Comparison of ENCODE assay signal across 8 cellular contexts in genomic region chr6:158605266-158605878, GRCh38. TPM values are rescaled to one million over a fixed set of nuclear protein-coding genes. Genes with fewer than 3 reads are reported as not detected.
DNase-seq lines count a peak whose midpoint lies in the region; ATAC-seq and TF ChIP-seq lines count a peak whose summit lies in the region.

No MANE protein-coding gene starts in this region.

- H3K27me3 Mint-ChIP-seq in Caco-2 (ENCODE audit: insufficient read depth, unreplicated experiment) = no peaks in the 10 kb centered on the region
- no peaks in the 10 kb centered on the region for H3K27me3 Mint-ChIP-seq in activated T-cell treated with anti-CD3 and anti-CD28 coated beads, Interleukin-2, amount 50 U/mL, for 24 hours
- H3K27me3 Mint-ChIP-seq in nephron (ENCODE audit: low read depth) = no peaks in the 10 kb centered on the region

- H3K36me3 ChIP-seq in Caco-2 (ENCODE audit: control insufficient read depth, insufficient read depth, low read length) (peaks cover 4% of the 10 kb centered on the region), OCI-LY1 (ENCODE audit: insufficient read depth, low read length) (peaks cover 33% of the 10 kb centered on the region)

- H3K27ac Mint-ChIP-seq in Caco-2 (ENCODE audit: unreplicated experiment) (peak overlapping the region; percentile 45), nephron (no peak overlapping the region)
- H3K27ac Mint-ChIP-seq in activated T-cell treated with anti-CD3 and anti-CD28 coated beads, Interleukin-2, amount 50 U/mL, for 24 hours = peak overlapping the region; percentile 75

- no peak overlapping the region for H2AFZ ChIP-seq in OCI-LY1 (ENCODE audit: low read length)

- TF ChIP-seq CTCF in Caco-2 (IDR thresholded peaks at IDR 0.05; ENCODE audit: insufficient read depth in 1 of 2, low read depth in 1 of 2, low read length in 1 of 2, severe bottlenecking in 1 of 2, unreplicated experiment in 1 of 2) = peak; percentile 53 to 69
- TF ChIP-seq CTCF in OCI-LY1 (IDR thresholded peaks at IDR 0.05; ENCODE audit: low read length) = peak; percentile 85
- peak; percentile 77 to 79 (median 79) for TF ChIP-seq CTCF in nephron (IDR thresholded peaks at IDR 0.05; ENCODE audit: unreplicated experiment in 3 of 3)

- H3K4me1 ChIP-seq in Caco-2 = peaks cover 6% of the 10 kb centered on the region
- H3K4me1 ChIP-seq in OCI-LY1 (ENCODE audit: insufficient read depth, low read length, severe bottlenecking) = no peaks in the 10 kb centered on the region

- no peak overlapping the region for H3K4me2 ChIP-seq in OCI-LY1 (ENCODE audit: low read length)

- CTCF ChIA-PET in Caco-2 (lab: Charles Lee) = interaction anchor here (0.6 to 1.6 kb wide), 7 partner anchors 39 to 397 kb away, joined by 3 to 10 read pairs (median 4); partner anchors contain the start of genes DYNLT1 and TMEM181

- H3K36me3 Mint-ChIP-seq in Caco-2 (ENCODE audit: insufficient read depth, unreplicated experiment) = peaks cover 60% of the 10 kb centered on the region
- peaks cover 95% of the 10 kb centered on the region for H3K36me3 Mint-ChIP-seq in activated T-cell treated with anti-CD3 and anti-CD28 coated beads, Interleukin-2, amount 50 U/mL, for 24 hours (ENCODE audit: low read depth)
- H3K36me3 Mint-ChIP-seq in nephron (ENCODE audit: low read depth) = peaks cover 32% of the 10 kb centered on the region

- H3K9ac ChIP-seq in OCI-LY1 (ENCODE audit: low read length) = no peak overlapping the region

- no peaks in the 10 kb centered on the region for H4K20me1 ChIP-seq in OCI-LY1 (ENCODE audit: insufficient read depth, low read length)

- H3K9me2 ChIP-seq in OCI-LY1 (ENCODE audit: low read depth, low read length) = no peaks in the 10 kb centered on the region

- no peaks in the 10 kb centered on the region for H3K9me3 Mint-ChIP-seq in Caco-2 (ENCODE audit: unreplicated experiment)
- no peaks in the 10 kb centered on the region for H3K9me3 Mint-ChIP-seq in activated T-cell treated with anti-CD3 and anti-CD28 coated beads, Interleukin-2, amount 50 U/mL, for 24 hours
- no peaks in the 10 kb centered on the region for H3K9me3 Mint-ChIP-seq in nephron

- intact Hi-C loops in Caco-2 (cut with micrococcal nuclease; ENCODE audit: unreplicated experiment) = loop anchor here (1.0 kb wide), 1 partner anchor 391 kb away; no protein-coding TSS in a partner anchor

- BruUV-seq in Caco-2 (replicated peaks; lab: Mats Ljungman, UMichigan) = no TSS peak

- peaks cover 17% of the 10 kb centered on the region for H3K4me1 Mint-ChIP-seq in Caco-2 (ENCODE audit: low read depth, unreplicated experiment)
- H3K4me1 Mint-ChIP-seq in activated T-cell treated with anti-CD3 and anti-CD28 coated beads, Interleukin-2, amount 50 U/mL, for 24 hours (ENCODE audit: low read depth) = peaks cover 1% of the 10 kb centered on the region
- H3K4me1 Mint-ChIP-seq in nephron = no peaks in the 10 kb centered on the region

- DNase-seq in Caco-2 (peak; percentile 69 to 75), HT-29 (ENCODE audit: low spot score) (peak; percentile 83), fibroblast of gingiva (ENCODE audit: low read depth) (peak; percentile 67), substantia nigra (lab: John Stamatoyannopoulos, UW) (peak in 36 of 49 donors; percentile 2 to 60 (median 34))
- peak; percentile 53 for DNase-seq in activated T-cell treated with anti-CD3 and anti-CD28 coated beads, Interleukin-2, amount 50 U/mL, for 24 hours

- H3K79me2 ChIP-seq in OCI-LY1 (ENCODE audit: insufficient read depth, low read length) = no peaks in the 10 kb centered on the region

- no peak for ATAC-seq in HG03378 (IDR thresholded peaks at IDR 0.05; ENCODE audit: unreplicated experiment)

- POLR2A ChIA-PET in Caco-2 (lab: Charles Lee) = interaction anchor here (0.6 kb wide), 1 partner anchor 528 kb away, joined by 12 read pairs; no protein-coding TSS in a partner anchor

- no peaks in the 10 kb centered on the region for H3K9me3 ChIP-seq in Caco-2
- H3K9me3 ChIP-seq in OCI-LY1 (ENCODE audit: low read length) = no peaks in the 10 kb centered on the region

- H3K4me3 ChIP-seq in Caco-2 (ENCODE audit: low read depth, low read length) (no peak overlapping the region), OCI-LY1 (ENCODE audit: low read depth, low read length, poor library complexity, severe bottlenecking) (no peak overlapping the region)

- H3K27ac ChIP-seq in OCI-LY1 (ENCODE audit: low read depth, low read length, poor library complexity, severe bottlenecking) (no peak overlapping the region), substantia nigra (ENCODE audit: low read depth, low read length, poor library complexity, severe bottlenecking) (no peak overlapping the region)

- H3K4me3 Mint-ChIP-seq in Caco-2 (ENCODE audit: unreplicated experiment) (no peak overlapping the region), nephron (no peak overlapping the region)
- no peak overlapping the region for H3K4me3 Mint-ChIP-seq in activated T-cell treated with anti-CD3 and anti-CD28 coated beads, Interleukin-2, amount 50 U/mL, for 24 hours

- H3K27me3 ChIP-seq in Caco-2 (replicated peaks; ENCODE audit: control insufficient read depth, insufficient read depth, low read length) (no peaks in the 10 kb centered on the region), OCI-LY1 (ENCODE audit: insufficient read depth, low read length) (no peaks in the 10 kb centered on the region)

- H3F3A ChIP-seq in OCI-LY1 (ENCODE audit: insufficient read depth, low read length) = no peaks in the 10 kb centered on the region

RNA-seq across cellular contexts. Expression of gene DYNLT1, which starts 39.2 kb away (rescaled TPM):
- 95.6 and 96.6 TPM in 2 replicates for total RNA-seq in Caco-2 (2022)
- 37.5 and 54.7 TPM in 2 replicates for total RNA-seq in HT-29 (2014; rRNA removed; shearing (Covaris generic))

RNA-seq across cellular contexts. Expression of gene SYTL3, which starts 44.5 kb away (rescaled TPM):
- 0.86 and 1.1 TPM in 2 replicates for total RNA-seq in Caco-2 (2022)
- total RNA-seq in HT-29 (2014; rRNA removed; shearing (Covaris generic)) = 0.41 and 0.94 TPM in 2 replicates

RNA-seq across cellular contexts. Expression of gene TMEM181, which starts 45.5 kb away (rescaled TPM):
- 25.7 and 26.7 TPM in 2 replicates for total RNA-seq in Caco-2 (2022)
- 15.4 and 15.8 TPM in 2 replicates for total RNA-seq in HT-29 (2014; rRNA removed; shearing (Covaris generic))

Comparison
In these comparisons a context has a peak if more than half of its experiments do, and no peak if none do; other contexts are left out.
1. H3K27ac Mint-ChIP-seq: peak in Caco-2 (single experiment) and activated T-cell treated with anti-CD3 and anti-CD28 coated beads, Interleukin-2, amount 50 U/mL, for 24 hours (single experiment); none in nephron (0 of 3).
2. Peak in every context shown above with its lines, with median percentiles within 50 percentile points of each other: DNase-seq and CTCF ChIP-seq.